13 cellular contexts compared by ENCODE assay signal in genomic region chr17:20540878-20541277, GRCh38. TPM values are rescaled to one million over a fixed set of nuclear protein-coding genes. Genes with fewer than 3 reads are reported as not detected.
"Had no signal": no experiment of that assay in that cellular context is flagged by ENCODE, and none has a peak within 500 bp of the region (broad histone marks: within the 10 kb centered on the region; RNA-seq: fewer than 3 reads in every experiment).

No MANE protein-coding gene starts in this region.

RNA-seq across cellular contexts. Expression of gene CDRT15L2, which starts 38.6 kb away (rescaled TPM):
- total RNA-seq: activated CD4-positive, alpha-beta memory T cell treated with anti-CD3 and anti-CD28 coated beads, Interleukin-2, amount 10 ng/mL, durations not matched to agents 7 days and 5 days; astrocyte; bronchial epithelial cell; cerebellum; dermis blood vessel endothelial cell; foreskin keratinocyte; lung; myocyte; osteocyte; pulmonary artery endothelial cell; urinary bladder had no signal
- polyA plus RNA-seq: adipose tissue, foreskin keratinocyte, lung, thymus, urinary bladder had no signal
